ENCODE assay signal across 8 cellular contexts in the genomic region with DNA sequence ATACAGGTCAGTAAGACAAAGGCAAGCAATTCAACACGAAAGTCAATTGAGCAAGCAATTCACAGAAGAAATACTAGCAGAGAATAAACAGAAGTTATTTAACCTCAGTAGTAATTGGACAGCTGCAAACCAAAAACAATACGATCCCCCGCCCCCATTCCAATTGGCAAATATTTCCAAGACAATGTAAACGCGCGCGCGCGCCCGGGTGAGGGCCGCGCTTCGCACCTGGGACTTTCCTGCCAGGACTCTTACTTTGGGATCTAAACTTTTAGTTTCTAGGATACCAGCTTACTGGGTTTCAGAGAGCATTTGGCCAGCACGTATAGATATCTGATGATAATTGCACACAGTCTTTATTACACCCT. TPM values are rescaled to one million over a fixed set of nuclear protein-coding genes. Genes with fewer than 3 reads are reported as not detected.
DNase-seq lines count a peak whose midpoint lies in the region; ATAC-seq lines count a peak whose summit lies in the region.

No MANE protein-coding gene starts in this region.

- peaks cover 0 to 8% of the 10 kb centered on the region in 2 donors for H3K4me1 ChIP-seq in esophagus (ENCODE audit: control insufficient read depth in 2 of 2, insufficient read depth in 2 of 2, low read length in 1 of 2)

- POLR2A ChIA-PET in T-cell (lab: Charles Lee) = interaction anchor here in 1 of 2 donors (0.9 to 1.8 kb wide), 4 partner anchors 8 to 65 kb away, joined by 3 to 15 read pairs (median 8); partner anchors contain the start of genes HNRNPH1 and RUFY1
- POLR2A ChIA-PET in naive thymus-derived CD8-positive, alpha-beta T cell (lab: Charles Lee) = interaction anchor here (0.9 to 3.7 kb wide), 6 partner anchors 8 to 1324 kb away, joined by 3 to 58 read pairs (median 4); partner anchors contain the start of genes HNRNPH1 and RUFY1

- peak overlapping the region; percentile 50 to 59 for H3K4me3 ChIP-seq in esophagus (ENCODE audit: low read depth in 1 of 2, low read length in 2 of 2)

- H3K36me3 Mint-ChIP-seq in T-cell = peaks cover 20% of the 10 kb centered on the region
- H3K36me3 Mint-ChIP-seq in naive thymus-derived CD8-positive, alpha-beta T cell = peaks cover 0 to 39% (median 13%) of the 10 kb centered on the region in 3 donors

- no peaks in the 10 kb centered on the region for H3K9me3 ChIP-seq in esophagus (ENCODE audit: control insufficient read depth in 2 of 2, insufficient read depth in 1 of 2, low read depth in 1 of 2, low read length in 1 of 2)

- DNase-seq in DMS79 (lab: John Stamatoyannopoulos, UW) (peak; percentile 11), HuH-7 (ENCODE audit: low spot score) (peak; percentile 45), T-cell (peak in 1 of 34 experiments; percentile 15)
- DNase-seq in naive thymus-derived CD8-positive, alpha-beta T cell = peak in 1 of 10 donors; percentile 15

- H3K4me3 Mint-ChIP-seq in T-cell = peak overlapping the region; percentile 82 to 95 (median 88)
- peak overlapping the region; percentile 83 to 94 (median 92) for H3K4me3 Mint-ChIP-seq in naive thymus-derived CD8-positive, alpha-beta T cell

- H3K9me3 Mint-ChIP-seq in T-cell = no peaks in the 10 kb centered on the region
- no peaks in the 10 kb centered on the region for H3K9me3 Mint-ChIP-seq in naive thymus-derived CD8-positive, alpha-beta T cell

- peaks cover 0 to 5% of the 10 kb centered on the region in 2 donors for H3K36me3 ChIP-seq in esophagus (ENCODE audit: control insufficient read depth in 2 of 2, insufficient read depth in 2 of 2, low read length in 1 of 2)

- no peaks in the 10 kb centered on the region for H3K27me3 Mint-ChIP-seq in T-cell
- H3K27me3 Mint-ChIP-seq in naive thymus-derived CD8-positive, alpha-beta T cell = no peaks in the 10 kb centered on the region

- whole genome bisulfite sequencing in esophagus, 2 donors = 6 to 19% methylated on average over 14 of the region's 14 CpGs

- CTCF ChIA-PET in T-cell (lab: Charles Lee) = interaction anchor here (0.6 to 1.5 kb wide), 3 partner anchors 9 to 931 kb away, joined by 3 to 6 read pairs (median 5); partner anchors contain the start of genes HNRNPH1 (in 1 of the 2) and RUFY1 (in 1 of the 2)

- H3K27ac Mint-ChIP-seq in T-cell = peak overlapping the region; percentile 87 to 92
- peak overlapping the region; percentile 82 to 96 (median 92) for H3K27ac Mint-ChIP-seq in naive thymus-derived CD8-positive, alpha-beta T cell

- no peaks in the 10 kb centered on the region for H3K27me3 ChIP-seq in esophagus (ENCODE audit: control insufficient read depth in 1 of 2, insufficient read depth in 2 of 2, low read length in 2 of 2)

- peak overlapping the region; percentile 91 to 92 for H3K27ac ChIP-seq in esophagus (ENCODE audit: low read depth in 2 of 2, low read length in 1 of 2)

- ATAC-seq in T-cell (replicated peaks in 1 of 4) (no peak), HG02938 (IDR thresholded peaks at IDR 0.05; ENCODE audit: unreplicated experiment) (no peak), GM21390 (IDR thresholded peaks at IDR 0.05; ENCODE audit: unreplicated experiment) (no peak), GM21367 (IDR thresholded peaks at IDR 0.05; ENCODE audit: unreplicated experiment) (no peak)
- no peak for ATAC-seq in naive thymus-derived CD8-positive, alpha-beta T cell

- H3K4me1 Mint-ChIP-seq in T-cell = peaks cover 27 to 35% (median 29%) of the 10 kb centered on the region in 3 donors
- peaks cover 5 to 42% (median 26%) of the 10 kb centered on the region in 4 donors for H3K4me1 Mint-ChIP-seq in naive thymus-derived CD8-positive, alpha-beta T cell

RNA-seq across cellular contexts. Expression of gene RUFY1, which starts 8.5 kb away (rescaled TPM):
- 10 to 100 TPM; 35.2 to 63.6 (median 47.7) TPM for total RNA-seq in T-cell
- 10 to 100 TPM; 30.1 to 31.9 TPM for polyA plus RNA-seq in esophagus
- total RNA-seq in naive thymus-derived CD8-positive, alpha-beta T cell = 10 to 100 TPM; 62.3 to 63.4 TPM
- 10 to 100 TPM; 27.9 to 35.3 (median 30.5) TPM for polyA plus RNA-seq in naive thymus-derived CD8-positive, alpha-beta T cell
